1 cellular context compared by ENCODE assay signal in the genomic region with DNA sequence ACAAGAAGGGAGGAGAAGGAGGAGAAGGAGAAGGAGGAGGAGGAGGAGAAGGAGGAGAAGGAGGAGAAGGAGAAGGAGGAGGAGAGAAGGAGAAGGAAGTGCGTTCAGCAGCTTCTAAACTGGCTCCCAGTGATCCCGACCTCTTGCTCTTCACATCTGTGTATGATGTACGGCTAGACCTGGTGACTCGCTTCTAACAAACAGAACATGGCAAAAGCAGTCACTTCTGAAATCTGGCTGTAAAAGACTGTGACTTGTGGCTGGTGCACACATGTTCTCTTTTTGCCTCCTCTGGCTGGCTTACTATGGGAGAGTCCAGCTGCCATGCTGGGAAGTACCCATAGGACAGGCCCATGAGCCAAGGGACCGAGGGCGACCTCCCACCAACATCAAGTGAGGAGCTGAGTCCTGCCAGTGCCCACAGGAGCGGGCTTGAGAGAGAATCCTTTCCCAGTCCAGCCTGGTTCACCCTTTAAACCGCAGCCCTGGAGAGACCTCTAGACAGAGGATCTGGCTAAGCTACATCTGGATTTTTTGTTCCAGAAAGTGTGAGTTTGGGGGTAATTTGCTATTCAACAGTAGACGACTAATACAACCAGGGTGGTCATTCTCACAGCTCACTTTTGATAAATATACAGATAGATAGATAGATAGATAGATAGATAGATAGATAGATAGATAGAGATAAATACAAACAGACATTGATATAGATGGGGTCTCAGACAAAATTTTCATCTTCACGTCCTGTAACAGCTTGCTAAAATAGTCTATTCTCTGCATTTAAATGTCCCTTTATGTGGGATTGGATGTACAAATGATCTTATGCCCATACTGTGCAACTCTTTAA.
TF ChIP-seq lines count a peak whose summit lies in the region.

No MANE protein-coding gene starts in this region.

TF ChIP-seq in K562, 482 proteins besides CTCF, POLR2A, EP300 and RAD21 (continued from another document):
- TF ChIP-seq, protein P1, sequence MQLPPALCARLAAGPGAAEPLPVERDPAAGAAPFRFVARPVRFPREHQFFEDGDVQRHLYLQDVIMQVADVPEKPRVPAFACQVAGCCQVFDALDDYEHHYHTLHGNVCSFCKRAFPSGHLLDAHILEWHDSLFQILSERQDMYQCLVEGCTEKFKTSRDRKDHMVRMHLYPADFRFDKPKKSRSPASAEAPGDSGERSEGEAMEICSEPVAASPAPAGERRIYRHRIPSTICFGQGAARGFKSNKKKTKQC (CRISPR knock-in tag; IDR thresholded peaks at IDR 0.05): 0 out of 2 replicates have a peak, but pooled peaks have one; percentile 30
- TF ChIP-seq MCM3 (IDR thresholded peaks at IDR 0.05) (peak; percentile 65; the same call in 1 of the 2 replicates), RHOXF2B (CRISPR knock-in tag; conservative IDR thresholded peaks at IDR 0.05) (no peak)
- TF ChIP-seq, protein P2, sequence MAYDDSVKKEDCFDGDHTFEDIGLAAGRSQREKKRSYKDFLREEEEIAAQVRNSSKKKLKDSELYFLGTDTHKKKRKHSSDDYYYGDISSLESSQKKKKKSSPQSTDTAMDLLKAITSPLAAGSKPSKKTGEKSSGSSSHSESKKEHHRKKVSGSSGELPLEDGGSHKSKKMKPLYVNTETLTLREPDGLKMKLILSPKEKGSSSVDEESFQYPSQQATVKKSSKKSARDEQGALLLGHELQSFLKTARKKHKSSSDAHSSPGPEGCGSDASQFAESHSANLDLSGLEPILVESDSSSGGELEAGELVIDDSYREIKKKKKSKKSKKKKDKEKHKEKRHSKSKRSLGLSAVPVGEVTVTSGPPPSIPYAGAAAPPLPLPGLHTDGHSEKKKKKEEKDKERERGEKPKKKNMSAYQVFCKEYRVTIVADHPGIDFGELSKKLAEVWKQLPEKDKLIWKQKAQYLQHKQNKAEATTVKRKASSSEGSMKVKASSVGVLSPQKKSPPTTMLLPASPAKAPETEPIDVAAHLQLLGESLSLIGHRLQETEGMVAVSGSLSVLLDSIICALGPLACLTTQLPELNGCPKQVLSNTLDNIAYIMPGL (CRISPR knock-in tag; IDR thresholded peaks at IDR 0.05): no peak
- TF ChIP-seq, protein P3, sequence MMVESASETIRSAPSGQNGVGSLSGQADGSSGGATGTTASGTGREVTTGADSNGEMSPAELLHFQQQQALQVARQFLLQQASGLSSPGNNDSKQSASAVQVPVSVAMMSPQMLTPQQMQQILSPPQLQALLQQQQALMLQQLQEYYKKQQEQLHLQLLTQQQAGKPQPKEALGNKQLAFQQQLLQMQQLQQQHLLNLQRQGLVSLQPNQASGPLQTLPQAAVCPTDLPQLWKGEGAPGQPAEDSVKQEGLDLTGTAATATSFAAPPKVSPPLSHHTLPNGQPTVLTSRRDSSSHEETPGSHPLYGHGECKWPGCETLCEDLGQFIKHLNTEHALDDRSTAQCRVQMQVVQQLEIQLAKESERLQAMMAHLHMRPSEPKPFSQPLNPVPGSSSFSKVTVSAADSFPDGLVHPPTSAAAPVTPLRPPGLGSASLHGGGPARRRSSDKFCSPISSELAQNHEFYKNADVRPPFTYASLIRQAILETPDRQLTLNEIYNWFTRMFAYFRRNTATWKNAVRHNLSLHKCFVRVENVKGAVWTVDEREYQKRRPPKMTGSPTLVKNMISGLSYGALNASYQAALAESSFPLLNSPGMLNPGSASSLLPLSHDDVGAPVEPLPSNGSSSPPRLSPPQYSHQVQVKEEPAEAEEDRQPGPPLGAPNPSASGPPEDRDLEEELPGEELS (CRISPR knock-in tag; IDR thresholded peaks at IDR 0.05; ENCODE audit: borderline replicate concordance): no peak
